13 cellular contexts compared by ENCODE assay signal in the genomic region with DNA sequence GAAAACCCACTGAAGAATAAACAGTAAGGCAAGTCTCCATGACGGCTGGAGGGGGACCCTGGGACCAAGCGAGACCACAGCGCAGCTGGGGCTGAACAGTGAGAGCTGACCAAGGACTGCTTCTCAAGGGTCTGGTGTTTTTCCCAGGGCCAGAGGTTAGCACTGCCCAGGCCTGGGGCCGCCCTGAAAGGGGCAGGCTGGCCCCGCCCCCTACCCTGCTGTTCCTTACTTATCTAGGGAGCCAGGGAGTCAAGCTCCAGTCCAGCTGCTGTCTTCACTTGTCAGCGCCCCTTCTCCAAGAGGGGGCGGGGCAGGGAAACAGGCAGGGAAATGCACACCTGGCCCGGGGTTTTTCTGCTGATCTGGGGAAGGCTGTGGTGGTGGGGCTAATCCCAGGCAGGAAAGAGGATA. TPM values are rescaled to one million over a fixed set of nuclear protein-coding genes. Genes with fewer than 3 reads are reported as not detected.
DNase-seq lines count a peak whose midpoint lies in the region; ATAC-seq and TF ChIP-seq lines count a peak whose summit lies in the region.
"Had no signal": no experiment of that assay in that cellular context is flagged by ENCODE, and none has a peak within 500 bp of the region (broad histone marks: within the 10 kb centered on the region; RNA-seq: fewer than 3 reads in every experiment).

No MANE protein-coding gene starts in this region.

- H3K9me3 ChIP-seq in endodermal cell (ENCODE audit: control insufficient read depth, low read length) = no peaks in the 10 kb centered on the region

- H3K27me3 ChIP-seq in endodermal cell (ENCODE audit: control insufficient read depth, insufficient read depth, low read length, poor library complexity, severe bottlenecking) = no peaks in the 10 kb centered on the region

- peaks cover 44% of the 10 kb centered on the region for H3K4me1 Mint-ChIP-seq in endodermal cell
- H3K4me1 Mint-ChIP-seq in neural crest cell = peaks cover 78% of the 10 kb centered on the region
- no peaks in the 10 kb centered on the region for H3K4me1 Mint-ChIP-seq in naive thymus-derived CD8-positive, alpha-beta T cell
- H3K4me1 Mint-ChIP-seq in activated T-helper 17 cell treated with anti-CD3 and anti-CD28 coated beads, Interleukin-2, amount 50 U/mL, for 72 hours = no peaks in the 10 kb centered on the region
- H3K4me1 Mint-ChIP-seq: B cell had no signal

- H3K4me1 ChIP-seq in endodermal cell (ENCODE audit: control insufficient read depth, insufficient read depth, low read length) = peaks cover 8% of the 10 kb centered on the region

- no peaks in the 10 kb centered on the region for H3K9me3 Mint-ChIP-seq in endodermal cell
- no peaks in the 10 kb centered on the region for H3K9me3 Mint-ChIP-seq in neural crest cell
- H3K9me3 Mint-ChIP-seq in naive thymus-derived CD8-positive, alpha-beta T cell = no peaks in the 10 kb centered on the region
- no peaks in the 10 kb centered on the region for H3K9me3 Mint-ChIP-seq in activated T-helper 17 cell treated with anti-CD3 and anti-CD28 coated beads, Interleukin-2, amount 50 U/mL, for 72 hours
- H3K9me3 Mint-ChIP-seq: activated CD4-positive, alpha-beta T cell treated with anti-CD3 and anti-CD28 coated beads, Interleukin-2, amount 10 ng/mL, durations not matched to agents 24 days and 14 days had no signal

- H3K27me3 Mint-ChIP-seq in endodermal cell (ENCODE audit: insufficient read depth) (no peaks in the 10 kb centered on the region), neural crest cell (ENCODE audit: low read depth) (no peaks in the 10 kb centered on the region)
- no peaks in the 10 kb centered on the region for H3K27me3 Mint-ChIP-seq in naive thymus-derived CD8-positive, alpha-beta T cell
- H3K27me3 Mint-ChIP-seq in activated T-helper 17 cell treated with anti-CD3 and anti-CD28 coated beads, Interleukin-2, amount 50 U/mL, for 72 hours = no peaks in the 10 kb centered on the region
- H3K27me3 Mint-ChIP-seq: activated CD4-positive, alpha-beta T cell treated with anti-CD3 and anti-CD28 coated beads, Interleukin-2, amount 10 ng/mL, durations not matched to agents 24 days and 14 days; B cell had no signal

- 40 to 54% methylated on average over 5 to 8 of the region's 8 CpGs for WGBS in endodermal cell (ENCODE audit: insufficient coverage in 1 of 2, insufficient read length in 1 of 2), 2 experiments

- H3K36me3 Mint-ChIP-seq in endodermal cell (ENCODE audit: low read depth) (no peaks in the 10 kb centered on the region), neural crest cell (ENCODE audit: low read depth) (peaks cover 6% of the 10 kb centered on the region)
- peaks cover 0 to 19% (median 16%) of the 10 kb centered on the region in 3 donors for H3K36me3 Mint-ChIP-seq in naive thymus-derived CD8-positive, alpha-beta T cell
- no peaks in the 10 kb centered on the region for H3K36me3 Mint-ChIP-seq in activated T-helper 17 cell treated with anti-CD3 and anti-CD28 coated beads, Interleukin-2, amount 50 U/mL, for 72 hours (ENCODE audit: low read depth)

- peak; percentile 86 for DNase-seq in DMS 273 (lab: John Stamatoyannopoulos, UW; ENCODE audit: unreplicated experiment)
- peak; percentile 33 for DNase-seq in NCI-H2107 treated with DMSO at 0.1 percent for 48 hours (lab: John Stamatoyannopoulos, UW; ENCODE audit: unreplicated experiment)
- DNase-seq in endodermal cell = peak; percentile 96
- DNase-seq in neural crest cell (ENCODE audit: low read depth, low spot score) = peak; percentile 45
- no peak for DNase-seq in naive thymus-derived CD8-positive, alpha-beta T cell
- DNase-seq in amygdala (lab: John Stamatoyannopoulos, UW) = no peak
- DNase-seq: activated CD4-positive, alpha-beta T cell treated with anti-CD3 and anti-CD28 coated beads, Interleukin-2, amount 10 ng/mL, durations not matched to agents 24 days and 14 days; activated effector memory CD4-positive, alpha-beta T cell treated with Interleukin-2 at 50 U/mL for 16 hours; NCI-H226 had no signal

- H3K4me3 Mint-ChIP-seq in endodermal cell = no peak overlapping the region
- H3K4me3 Mint-ChIP-seq in neural crest cell = no peak overlapping the region
- H3K4me3 Mint-ChIP-seq in naive thymus-derived CD8-positive, alpha-beta T cell = no peak overlapping the region
- H3K4me3 Mint-ChIP-seq in activated T-helper 17 cell treated with anti-CD3 and anti-CD28 coated beads, Interleukin-2, amount 50 U/mL, for 72 hours = no peak overlapping the region
- H3K4me3 Mint-ChIP-seq: activated CD4-positive, alpha-beta T cell treated with anti-CD3 and anti-CD28 coated beads, Interleukin-2, amount 10 ng/mL, durations not matched to agents 24 days and 14 days; B cell had no signal

- TF ChIP-seq CTCF in endodermal cell (conservative IDR thresholded peaks at IDR 0.05) (no peak), neural crest cell (conservative IDR thresholded peaks at IDR 0.05) (no peak)

- ATAC-seq in naive thymus-derived CD8-positive, alpha-beta T cell = no peak
- ATAC-seq in activated T-helper 17 cell treated with anti-CD3 and anti-CD28 coated beads, Interleukin-2, amount 50 U/mL, for 72 hours (replicated peaks) = no peak
- ATAC-seq in GM19395 (IDR thresholded peaks at IDR 0.05; ENCODE audit: unreplicated experiment) = no peak

- peak overlapping the region; percentile 19 for H3K27ac ChIP-seq in endodermal cell (ENCODE audit: low read depth, low read length)

- POLR2A ChIA-PET in naive thymus-derived CD8-positive, alpha-beta T cell (lab: Charles Lee) = no interaction called here

- H3K4me3 ChIP-seq in endodermal cell (ENCODE audit: low read length) = no peak overlapping the region
- H3K4me3 ChIP-seq: lung had no signal

- H3K9ac ChIP-seq in endodermal cell (ENCODE audit: extremely low read depth, low read length, poor library complexity, severe bottlenecking) = no peak overlapping the region

- H3K27ac Mint-ChIP-seq in endodermal cell = peak overlapping the region; percentile 88
- no peak overlapping the region for H3K27ac Mint-ChIP-seq in neural crest cell (ENCODE audit: unreplicated experiment)
- no peak overlapping the region for H3K27ac Mint-ChIP-seq in naive thymus-derived CD8-positive, alpha-beta T cell
- no peak overlapping the region for H3K27ac Mint-ChIP-seq in activated T-helper 17 cell treated with anti-CD3 and anti-CD28 coated beads, Interleukin-2, amount 50 U/mL, for 72 hours
- H3K27ac Mint-ChIP-seq: activated CD4-positive, alpha-beta T cell treated with anti-CD3 and anti-CD28 coated beads, Interleukin-2, amount 10 ng/mL, durations not matched to agents 24 days and 14 days; B cell had no signal

- H3K36me3 ChIP-seq in endodermal cell (ENCODE audit: control insufficient read depth, insufficient read depth, low read length) = no peaks in the 10 kb centered on the region

RNA-seq across cellular contexts. Expression of gene HACD2, which starts 51.6 kb away (rescaled TPM):
- total RNA-seq in endodermal cell (10 to 100 TPM; 32.5 to 48.7 TPM), neural crest cell (26.4 and 26.5 TPM in 2 replicates)
- 29.0 TPM for polyA plus RNA-seq in endodermal cell (2013, experiment 1 of 2)
- 29.4 TPM for polyA plus RNA-seq in endodermal cell (2013, experiment 2 of 2)
- total RNA-seq in naive thymus-derived CD8-positive, alpha-beta T cell = 10 to 100 TPM; 26.1 to 28.9 TPM
- polyA plus RNA-seq in naive thymus-derived CD8-positive, alpha-beta T cell = 10 to 100 TPM; 16.0 to 20.5 (median 20.1) TPM
- total RNA-seq in activated T-helper 17 cell treated with anti-CD3 and anti-CD28 coated beads, Interleukin-2, amount 50 U/mL, for 72 hours = 10 to 100 TPM; 22.4 to 31.3 TPM

Comparison
In these comparisons a context has a peak if more than half of its experiments do, and no peak if none do; other contexts are left out.
1. DNase-seq: peak in DMS 273 (single experiment), NCI-H2107 treated with DMSO at 0.1 percent for 48 hours (single experiment), endodermal cell (single experiment) and neural crest cell (single experiment); none in naive thymus-derived CD8-positive, alpha-beta T cell (0 of 10) and amygdala (0 of 56).